ENCODE assay signal across 8 cellular contexts in the genomic region with DNA sequence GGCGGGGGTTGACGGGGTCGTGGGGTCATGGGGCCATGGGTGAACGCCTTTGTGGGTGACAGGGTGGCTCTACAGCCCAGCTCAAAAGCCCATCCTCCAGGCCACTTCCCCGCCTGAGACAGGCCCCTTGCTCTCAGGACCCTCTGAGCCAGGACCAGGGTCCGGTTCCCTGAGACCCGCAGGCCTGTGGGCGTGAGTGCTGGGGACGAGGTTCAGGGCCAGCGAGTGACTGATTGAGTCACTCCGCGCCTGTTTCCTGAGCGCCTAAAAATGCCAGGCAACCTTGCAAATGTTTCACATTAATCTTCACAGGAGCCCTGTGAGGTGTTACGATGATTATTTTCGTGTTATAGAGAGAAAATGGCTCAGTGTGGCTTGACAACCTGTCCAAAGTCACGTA.
DNase-seq lines count a peak whose midpoint lies in the region; ATAC-seq and TF ChIP-seq lines count a peak whose summit lies in the region.

No MANE protein-coding gene starts in this region.

- peak overlapping the region; percentile 55; the same call in 1 of the 2 replicates for H3K27ac ChIP-seq in HEK293 (ENCODE audit: extremely low read depth, low read depth, low read length)

- H3K4me1 Mint-ChIP-seq in activated CD8-positive, alpha-beta T cell treated with anti-CD3 and anti-CD28 coated beads, Interleukin-2, amount 10 ng/mL, durations not matched to agents 7 days and 5 days (ENCODE audit: low read depth): peaks cover 19% of the 10 kb centered on the region
- H3K4me1 Mint-ChIP-seq in stimulated activated naive B cell treated with anti-CD40 and anti-IgM and Interleukin-4, amounts not matched to agents 10 μg/mL and 1 μg/mL and 100 μg/mL, for 72 hours: peaks cover 2 to 4% of the 10 kb centered on the region in 2 donors

- peak overlapping the region; percentile 69 for H3K4me3 ChIP-seq in HEK293 (ENCODE audit: low read depth, low read length)
- H3K4me3 ChIP-seq in iPS-15b (ENCODE audit: low read depth, low read length): peak overlapping the region; percentile 72

- H3K27me3 Mint-ChIP-seq in activated CD8-positive, alpha-beta T cell treated with anti-CD3 and anti-CD28 coated beads, Interleukin-2, amount 10 ng/mL, durations not matched to agents 7 days and 5 days (ENCODE audit: low read depth): no peaks in the 10 kb centered on the region
- H3K27me3 Mint-ChIP-seq in stimulated activated naive B cell treated with anti-CD40 and anti-IgM and Interleukin-4, amounts not matched to agents 10 μg/mL and 1 μg/mL and 100 μg/mL, for 72 hours: no peaks in the 10 kb centered on the region

- H3K4me1 ChIP-seq in HEK293 (ENCODE audit: control insufficient read depth, insufficient read depth, low read length) (no peaks in the 10 kb centered on the region), iPS-15b (ENCODE audit: control insufficient read depth, insufficient read depth, low read length) (no peaks in the 10 kb centered on the region)

- H3K27me3 ChIP-seq in iPS-15b (ENCODE audit: control insufficient read depth, insufficient read depth, low read length): no peaks in the 10 kb centered on the region

- no peak for TF ChIP-seq CTCF in HEK293 (tag by site-specific recombination; IDR thresholded peaks at IDR 0.05)

- DNase-seq in CD1c-positive myeloid dendritic cell (ENCODE audit: extremely low spot score): peak; percentile 1
- no peak for DNase-seq in activated CD8-positive, alpha-beta T cell treated with anti-CD3 and anti-CD28 coated beads, Interleukin-2, amount 10 ng/mL, durations not matched to agents 7 days and 5 days
- no peak for DNase-seq in stimulated activated naive B cell treated with anti-CD40 and anti-IgM and Interleukin-4, amounts not matched to agents 10 μg/mL and 1 μg/mL and 100 μg/mL, for 72 hours
- DNase-seq in NCI-H2029 (lab: John Stamatoyannopoulos, UW): no peak

- peak overlapping the region; percentile 60 for H3K9ac ChIP-seq in iPS-15b (ENCODE audit: low read depth, low read length)

- H3K9me3 Mint-ChIP-seq in activated CD8-positive, alpha-beta T cell treated with anti-CD3 and anti-CD28 coated beads, Interleukin-2, amount 10 ng/mL, durations not matched to agents 7 days and 5 days (ENCODE audit: insufficient read depth): no peaks in the 10 kb centered on the region
- H3K9me3 Mint-ChIP-seq in stimulated activated naive B cell treated with anti-CD40 and anti-IgM and Interleukin-4, amounts not matched to agents 10 μg/mL and 1 μg/mL and 100 μg/mL, for 72 hours: no peaks in the 10 kb centered on the region

- peak; percentile 69 for ATAC-seq in activated CD8-positive, alpha-beta T cell treated with anti-CD3 and anti-CD28 coated beads, Interleukin-2, amount 10 ng/mL, durations not matched to agents 7 days and 5 days
- peak in 1 of 2 donors; percentile 53 for ATAC-seq in stimulated activated naive B cell treated with anti-CD40 and anti-IgM and Interleukin-4, amounts not matched to agents 10 μg/mL and 1 μg/mL and 100 μg/mL, for 72 hours (replicated peaks)
- ATAC-seq in GM21381 (IDR thresholded peaks at IDR 0.05; ENCODE audit: unreplicated experiment) (no peak), HG02610 (IDR thresholded peaks at IDR 0.05; ENCODE audit: unreplicated experiment) (no peak)

- H3K9me3 ChIP-seq in HEK293 (ENCODE audit: control insufficient read depth, insufficient read depth, low read depth, low read length): no peaks in the 10 kb centered on the region
- no peaks in the 10 kb centered on the region for H3K9me3 ChIP-seq in iPS-15b (ENCODE audit: control insufficient read depth, insufficient read depth, low read length)

- CTCF ChIA-PET in HEK293 (lab: Yijun Ruan, JAX): interaction anchor here (0.6 kb wide), 1 partner anchor 644 kb away, joined by 3 read pairs; no protein-coding TSS in a partner anchor
- CTCF ChIA-PET in activated CD8-positive, alpha-beta T cell treated with anti-CD3 and anti-CD28 coated beads, Interleukin-2, amount 10 ng/mL, durations not matched to agents 7 days and 5 days (lab: Charles Lee): interaction anchor here (0.9 kb wide), 1 partner anchor 12 kb away, joined by 4 read pairs; no protein-coding TSS in a partner anchor

- H3K27ac Mint-ChIP-seq in activated CD8-positive, alpha-beta T cell treated with anti-CD3 and anti-CD28 coated beads, Interleukin-2, amount 10 ng/mL, durations not matched to agents 7 days and 5 days: peak overlapping the region; percentile 87
- peak overlapping the region; percentile 97 for H3K27ac Mint-ChIP-seq in stimulated activated naive B cell treated with anti-CD40 and anti-IgM and Interleukin-4, amounts not matched to agents 10 μg/mL and 1 μg/mL and 100 μg/mL, for 72 hours

- peak overlapping the region; percentile 86 for H3K4me3 Mint-ChIP-seq in activated CD8-positive, alpha-beta T cell treated with anti-CD3 and anti-CD28 coated beads, Interleukin-2, amount 10 ng/mL, durations not matched to agents 7 days and 5 days
- peak overlapping the region; percentile 89 to 95 for H3K4me3 Mint-ChIP-seq in stimulated activated naive B cell treated with anti-CD40 and anti-IgM and Interleukin-4, amounts not matched to agents 10 μg/mL and 1 μg/mL and 100 μg/mL, for 72 hours

- POLR2A ChIA-PET in HEK293 (lab: Yijun Ruan, JAX): no interaction called here
- POLR2A ChIA-PET in activated CD8-positive, alpha-beta T cell treated with anti-CD3 and anti-CD28 coated beads, Interleukin-2, amount 10 ng/mL, durations not matched to agents 7 days and 5 days (lab: Charles Lee): no interaction called here

- peaks cover 22 to 33% of the 10 kb centered on the region in 2 experiments; a peak in 2 of 3 replicates for H3K36me3 ChIP-seq in HEK293 (ENCODE audit: control insufficient read depth in 2 of 2, insufficient read depth in 1 of 2, low read length in 2 of 2)
- peaks cover 5% of the 10 kb centered on the region for H3K36me3 ChIP-seq in iPS-15b (ENCODE audit: control insufficient read depth, insufficient read depth, low read length)

- peaks cover 24% of the 10 kb centered on the region for H3K36me3 Mint-ChIP-seq in activated CD8-positive, alpha-beta T cell treated with anti-CD3 and anti-CD28 coated beads, Interleukin-2, amount 10 ng/mL, durations not matched to agents 7 days and 5 days (ENCODE audit: low read depth)
- peaks cover 6 to 14% of the 10 kb centered on the region in 2 donors for H3K36me3 Mint-ChIP-seq in stimulated activated naive B cell treated with anti-CD40 and anti-IgM and Interleukin-4, amounts not matched to agents 10 μg/mL and 1 μg/mL and 100 μg/mL, for 72 hours

TF ChIP-seq in HEK293, 187 proteins besides CTCF, POLR2A, EP300 and RAD21:
- peak; percentile 54 for TF ChIP-seq EGR2 (tag by site-specific recombination; IDR thresholded peaks at IDR 0.05; ENCODE audit: low read depth)
- no peak for TF ChIP-seq ZNF302 (tag by site-specific recombination; IDR thresholded peaks at IDR 0.05; ENCODE audit: low read depth)
- peak; percentile 69 for TF ChIP-seq ZFHX2 (tag by site-specific recombination; conservative IDR thresholded peaks at IDR 0.05)
- TF ChIP-seq, protein P1, sequence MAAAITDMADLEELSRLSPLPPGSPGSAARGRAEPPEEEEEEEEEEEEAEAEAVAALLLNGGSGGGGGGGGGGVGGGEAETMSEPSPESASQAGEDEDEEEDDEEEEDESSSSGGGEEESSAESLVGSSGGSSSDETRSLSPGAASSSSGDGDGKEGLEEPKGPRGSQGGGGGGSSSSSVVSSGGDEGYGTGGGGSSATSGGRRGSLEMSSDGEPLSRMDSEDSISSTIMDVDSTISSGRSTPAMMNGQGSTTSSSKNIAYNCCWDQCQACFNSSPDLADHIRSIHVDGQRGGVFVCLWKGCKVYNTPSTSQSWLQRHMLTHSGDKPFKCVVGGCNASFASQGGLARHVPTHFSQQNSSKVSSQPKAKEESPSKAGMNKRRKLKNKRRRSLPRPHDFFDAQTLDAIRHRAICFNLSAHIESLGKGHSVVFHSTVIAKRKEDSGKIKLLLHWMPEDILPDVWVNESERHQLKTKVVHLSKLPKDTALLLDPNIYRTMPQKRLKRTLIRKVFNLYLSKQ (tag by site-specific recombination; IDR thresholded peaks at IDR 0.05; ENCODE audit: borderline replicate concordance): no peak
- no peak for TF ChIP-seq ZNF624 (tag by site-specific recombination; IDR thresholded peaks at IDR 0.05)
- peak; percentile 52 for TF ChIP-seq ZNF335 (tag by site-specific recombination; conservative IDR thresholded peaks at IDR 0.05)
